In genomic region chr11:64227405-64227956, GRCh38 we compare ENCODE assay signal across 8 cellular contexts. TPM values are rescaled to one million over a fixed set of nuclear protein-coding genes. Genes with fewer than 3 reads are reported as not detected.
A peak's percentile ranks its signal among the peaks of the same experiment; 100 is the strongest.
DNase-seq lines count a peak whose midpoint lies in the region; ATAC-seq and TF ChIP-seq lines count a peak whose summit lies in the region.

No MANE protein-coding gene starts in this region.

- no peaks in the 10 kb centered on the region for H3K9me3 Mint-ChIP-seq in activated CD8-positive, alpha-beta memory T cell treated with anti-CD3 and anti-CD28 coated beads, Interleukin-2, amount 10 ng/mL, durations not matched to agents 7 days and 5 days (ENCODE audit: low read depth)
- H3K9me3 Mint-ChIP-seq in activated naive CD8-positive, alpha-beta T cell (ENCODE audit: low read depth), result no peaks in the 10 kb centered on the region

- no peaks in the 10 kb centered on the region for H3K9me3 ChIP-seq in left lung
- no peaks in the 10 kb centered on the region for H3K9me3 ChIP-seq in thymus (ENCODE audit: control insufficient read depth)

- H3K36me3 ChIP-seq in left lung, result peaks cover 0 to 23% of the 10 kb centered on the region in 2 donors
- peaks cover 22% of the 10 kb centered on the region for H3K36me3 ChIP-seq in thymus (ENCODE audit: control insufficient read depth, insufficient read depth)

- no peak for TF ChIP-seq CTCF in left lung (IDR thresholded peaks at IDR 0.05)

- peak overlapping the region; percentile 88 for H3K27ac Mint-ChIP-seq in activated CD8-positive, alpha-beta memory T cell treated with anti-CD3 and anti-CD28 coated beads, Interleukin-2, amount 10 ng/mL, durations not matched to agents 7 days and 5 days
- H3K27ac Mint-ChIP-seq in activated naive CD8-positive, alpha-beta T cell, result peak overlapping the region; percentile 69

- peaks cover 34 to 68% of the 10 kb centered on the region in 2 donors for H3K4me1 ChIP-seq in left lung
- peaks cover 27% of the 10 kb centered on the region for H3K4me1 ChIP-seq in thymus (ENCODE audit: control insufficient read depth, insufficient read depth, low read length)

- no peak for ATAC-seq in activated CD8-positive, alpha-beta memory T cell treated with anti-CD3 and anti-CD28 coated beads, Interleukin-2, amount 10 ng/mL, durations not matched to agents 7 days and 5 days
- no peak for ATAC-seq in left lung
- no peak for ATAC-seq in GM18861 (IDR thresholded peaks at IDR 0.05; ENCODE audit: unreplicated experiment)

- intact Hi-C loops in left lung (cut with DNase I), result no loop called here

- peaks cover 46% of the 10 kb centered on the region for H3K4me1 Mint-ChIP-seq in activated CD8-positive, alpha-beta memory T cell treated with anti-CD3 and anti-CD28 coated beads, Interleukin-2, amount 10 ng/mL, durations not matched to agents 7 days and 5 days
- peaks cover 32% of the 10 kb centered on the region for H3K4me1 Mint-ChIP-seq in activated naive CD8-positive, alpha-beta T cell (ENCODE audit: low read depth)

- H3K27me3 ChIP-seq in left lung (no peaks in the 10 kb centered on the region), thymus (ENCODE audit: control insufficient read depth, insufficient read depth) (no peaks in the 10 kb centered on the region)

- H3K36me3 Mint-ChIP-seq in activated CD8-positive, alpha-beta memory T cell treated with anti-CD3 and anti-CD28 coated beads, Interleukin-2, amount 10 ng/mL, durations not matched to agents 7 days and 5 days, result peaks cover 1% of the 10 kb centered on the region
- H3K36me3 Mint-ChIP-seq in activated naive CD8-positive, alpha-beta T cell, result no peaks in the 10 kb centered on the region

- peak overlapping the region; percentile 87 for H3K4me3 Mint-ChIP-seq in activated CD8-positive, alpha-beta memory T cell treated with anti-CD3 and anti-CD28 coated beads, Interleukin-2, amount 10 ng/mL, durations not matched to agents 7 days and 5 days
- peak overlapping the region; percentile 88 for H3K4me3 Mint-ChIP-seq in activated naive CD8-positive, alpha-beta T cell

- 90% methylated on average over 3 of the region's 3 CpGs for WGBS in thymus

- peak overlapping the region in 1 of 2 donors; percentile 86 for H3K27ac ChIP-seq in left lung
- peak overlapping the region; percentile 89 for H3K27ac ChIP-seq in thymus (ENCODE audit: low read depth)

- H3K4me3 ChIP-seq in left lung (peak overlapping the region; percentile 72 to 75), thymus (ENCODE audit: low read length) (peak overlapping the region; percentile 69)

- CTCF ChIA-PET in activated CD8-positive, alpha-beta memory T cell treated with anti-CD3 and anti-CD28 coated beads, Interleukin-2, amount 10 ng/mL, durations not matched to agents 7 days and 5 days (lab: Charles Lee), result interaction anchor here (1.1 to 3.4 kb wide), 10 partner anchors 9 to 90 kb away, joined by 3 to 36 read pairs (median 10); partner anchors contain the start of genes ESRRA, FERMT3, PLCB3 and PPP1R14B

- no peak for DNase-seq in activated CD8-positive, alpha-beta memory T cell treated with anti-CD3 and anti-CD28 coated beads, Interleukin-2, amount 10 ng/mL, durations not matched to agents 7 days and 5 days
- DNase-seq in activated CD8-positive, alpha-beta memory T cell treated with anti-CD3 and anti-CD28 coated beads, Interleukin-2, amount 50 U/mL, for 4 hours, result no peak
- peak in 1 of 2 donors; percentile 50 for DNase-seq in left lung
- DNase-seq in NCI-H510A (lab: John Stamatoyannopoulos, UW), result no peak
- DNase-seq in NCI-H1436 treated with DMSO at 0.1 percent for 48 hours (lab: John Stamatoyannopoulos, UW), result no peak

- H3K27me3 Mint-ChIP-seq in activated CD8-positive, alpha-beta memory T cell treated with anti-CD3 and anti-CD28 coated beads, Interleukin-2, amount 10 ng/mL, durations not matched to agents 7 days and 5 days, result no peaks in the 10 kb centered on the region
- no peaks in the 10 kb centered on the region for H3K27me3 Mint-ChIP-seq in activated naive CD8-positive, alpha-beta T cell

RNA-seq across cellular contexts. Expression of gene NUDT22, which starts 1.4 kb away (rescaled TPM):
- 10 to 100 TPM; 83.8 to 84.1 TPM for total RNA-seq in activated CD8-positive, alpha-beta memory T cell treated with anti-CD3 and anti-CD28 coated beads, Interleukin-2, amount 10 ng/mL, durations not matched to agents 7 days and 5 days
- 10 to 100 TPM; 50.6 to 54.3 TPM for total RNA-seq in left lung
- polyA plus RNA-seq in thymus, result 93.2 TPM

RNA-seq across cellular contexts. Expression of gene TRPT1, which starts 1.5 kb away (rescaled TPM):
- total RNA-seq in activated CD8-positive, alpha-beta memory T cell treated with anti-CD3 and anti-CD28 coated beads, Interleukin-2, amount 10 ng/mL, durations not matched to agents 7 days and 5 days, result 10 to 100 TPM; 33.4 to 37.1 TPM
- total RNA-seq in left lung, result 10 to 100 TPM; 26.8 to 28.9 TPM
- polyA plus RNA-seq in thymus, result 66.7 TPM

RNA-seq across cellular contexts. Expression of gene DNAJC4, which starts 2.9 kb away (rescaled TPM):
- 10 to 100 TPM; 29.7 to 37.0 TPM for total RNA-seq in activated CD8-positive, alpha-beta memory T cell treated with anti-CD3 and anti-CD28 coated beads, Interleukin-2, amount 10 ng/mL, durations not matched to agents 7 days and 5 days
- total RNA-seq in left lung, result 10 to 100 TPM; 26.0 to 43.3 TPM
- polyA plus RNA-seq in thymus, result 134 TPM

RNA-seq across cellular contexts. Expression of gene VEGFB, which starts 6.9 kb away (rescaled TPM):
- 10 to 100 TPM; 53.4 to 54.8 TPM for total RNA-seq in activated CD8-positive, alpha-beta memory T cell treated with anti-CD3 and anti-CD28 coated beads, Interleukin-2, amount 10 ng/mL, durations not matched to agents 7 days and 5 days
- total RNA-seq in left lung, result 100 to 1,000 TPM; 107 to 132 TPM
- 70.2 TPM for polyA plus RNA-seq in thymus

RNA-seq across cellular contexts. Expression of gene FKBP2, which starts 13.4 kb away (rescaled TPM):
- 10 to 100 TPM; 23.4 to 23.9 TPM for total RNA-seq in activated CD8-positive, alpha-beta memory T cell treated with anti-CD3 and anti-CD28 coated beads, Interleukin-2, amount 10 ng/mL, durations not matched to agents 7 days and 5 days
- 10 to 100 TPM; 61.9 to 66.1 TPM for total RNA-seq in left lung
- polyA plus RNA-seq in thymus, result 128 TPM
